8 cellular contexts compared by ENCODE assay signal in the genomic region with DNA sequence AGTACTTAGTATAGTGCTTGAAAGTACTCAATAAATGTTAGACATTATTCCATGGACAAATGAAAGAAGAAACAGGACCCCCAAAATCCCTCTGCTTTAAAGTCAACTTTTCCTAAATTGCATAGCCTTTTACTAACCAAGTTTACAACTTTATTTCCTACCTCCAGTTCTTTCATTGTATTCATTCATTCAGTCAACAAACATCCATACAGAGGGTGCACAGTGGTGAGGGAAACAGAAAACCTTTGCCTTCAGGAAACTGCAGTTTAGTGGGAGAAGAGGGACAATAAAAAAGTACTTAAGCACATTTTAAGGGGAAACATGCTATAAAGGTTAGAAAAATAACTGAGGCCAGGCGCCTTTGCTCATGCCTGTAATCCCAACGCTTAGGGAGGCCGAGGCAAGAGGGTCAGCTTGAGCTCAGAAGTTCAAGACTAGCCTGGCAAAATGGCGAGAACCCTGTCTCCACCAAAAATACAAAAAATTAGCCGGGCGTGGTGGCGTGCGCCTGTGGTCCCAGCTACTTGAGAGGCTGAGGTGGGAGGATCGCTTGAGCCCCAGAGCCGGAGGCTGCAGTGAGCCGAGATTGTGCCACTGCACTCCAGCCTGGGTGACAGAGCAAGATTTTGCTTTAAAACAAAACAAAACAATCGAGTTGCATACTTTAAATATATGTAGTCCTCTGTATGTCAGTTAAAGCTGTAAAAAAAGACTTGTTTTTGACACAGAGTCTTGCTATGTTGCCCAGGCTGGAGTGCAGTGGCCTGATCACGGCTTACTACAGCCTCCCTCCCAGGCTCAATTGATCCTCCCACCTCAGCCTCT. TPM values are rescaled to one million over a fixed set of nuclear protein-coding genes. Genes with fewer than 3 reads are reported as not detected.
DNase-seq lines count a peak whose midpoint lies in the region; ATAC-seq, FAIRE-seq and TF ChIP-seq lines count a peak whose summit lies in the region.

No MANE protein-coding gene starts in this region.

- DNase-seq in GM18507 (ENCODE audit: extremely low spot score, insufficient read length, low read depth) (no peak), T-helper 17 cell (no peak), fibroblast of the aortic adventitia (ENCODE audit: low read depth) (no peak), skeletal muscle cell (ENCODE audit: low read depth) (no peak), RPMI8226 (no peak), UCSD-AML1 (lab: John Stamatoyannopoulos, UW; ENCODE audit: unreplicated experiment) (no peak), GM20000 (ENCODE audit: low spot score) (no peak)

- ATAC-seq in T-helper 17 cell: no peak
- no peak for ATAC-seq in esophagus mucosa

- H3K9me3 ChIP-seq in T-helper 17 cell (ENCODE audit: control insufficient read depth, low read length, poor library complexity, severe bottlenecking): no peaks in the 10 kb centered on the region

- H3K36me3 Mint-ChIP-seq in T-helper 17 cell (ENCODE audit: low read depth): no peaks in the 10 kb centered on the region

- FAIRE-seq in GM18507 (lab: Jason Lieb, UNC): peak; percentile 18

- no peaks in the 10 kb centered on the region for H3K27me3 Mint-ChIP-seq in T-helper 17 cell

- peak overlapping the region; percentile 93 for H3K4me3 Mint-ChIP-seq in T-helper 17 cell

- H3K4me3 ChIP-seq in fibroblast of the aortic adventitia (ENCODE audit: low read depth, low read length): peak overlapping the region; percentile 73
- peak overlapping the region; percentile 86 for H3K4me3 ChIP-seq in skeletal muscle cell (ENCODE audit: low read depth, low read length)

- peaks cover 29% of the 10 kb centered on the region for H3K4me1 Mint-ChIP-seq in T-helper 17 cell

- TF ChIP-seq CTCF in fibroblast of the aortic adventitia (IDR thresholded peaks at IDR 0.05; ENCODE audit: insufficient read depth, low read length) (no peak), GM20000 (IDR thresholded peaks at IDR 0.05; ENCODE audit: extremely low read depth, missing control alignments) (no peak)

- H3K27ac Mint-ChIP-seq in T-helper 17 cell: peak overlapping the region; percentile 99

RNA-seq across cellular contexts. Expression of gene DENND4A, which starts 1.1 kb away (rescaled TPM):
- total RNA-seq in T-helper 17 cell (10 to 100 TPM; 63.5 to 71.7 TPM), fibroblast of the aortic adventitia (ENCODE audit: low replicate concordance) (18.6 and 30.3 TPM in 2 replicates), esophagus mucosa (10.9 TPM)
